11 cellular contexts compared by ENCODE assay signal in genomic region chr6:131013495-131013894, GRCh38. TPM values are rescaled to one million over a fixed set of nuclear protein-coding genes. Genes with fewer than 3 reads are reported as not detected.
DNase-seq lines count a peak whose midpoint lies in the region; ATAC-seq, FAIRE-seq and TF ChIP-seq lines count a peak whose summit lies in the region.
"Had no signal": no experiment of that assay in that cellular context is flagged by ENCODE, and none has a peak within 500 bp of the region (broad histone marks: within the 10 kb centered on the region; RNA-seq: fewer than 3 reads in every experiment).

No MANE protein-coding gene starts in this region.

- FAIRE-seq in kidney (lab: Jason Lieb, UNC) = no peak
- FAIRE-seq: islet of Langerhans had no signal

- H3K4me3 Mint-ChIP-seq in MCF 10A (ENCODE audit: unreplicated experiment) = no peak overlapping the region
- no peak overlapping the region for H3K4me3 Mint-ChIP-seq in T-helper 2 cell treated with Interferon-gamma antibody and Interleukin-4, amounts not matched to agents 5 μg/mL and 100 μg/mL, for 36 hours

- no peak for ATAC-seq in GM21529 (IDR thresholded peaks at IDR 0.05; ENCODE audit: unreplicated experiment)
- ATAC-seq: body of pancreas had no signal

- peak overlapping the region; percentile 10 to 43 for H3K4me3 ChIP-seq in kidney (ENCODE audit: low read length in 2 of 2)
- H3K4me3 ChIP-seq in testis = no peak overlapping the region
- H3K4me3 ChIP-seq: body of pancreas had no signal

- TF ChIP-seq POLR2A in testis (IDR thresholded peaks at IDR 0.05) = no peak

- H3K27me3 Mint-ChIP-seq in MCF 10A (ENCODE audit: insufficient read depth, unreplicated experiment) = no peaks in the 10 kb centered on the region
- H3K27me3 Mint-ChIP-seq in T-helper 2 cell treated with Interferon-gamma antibody and Interleukin-4, amounts not matched to agents 5 μg/mL and 100 μg/mL, for 36 hours (ENCODE audit: low read depth) = no peaks in the 10 kb centered on the region

- intact Hi-C loops in MCF 10A (cut with micrococcal nuclease) (no loop called here), kidney (cut with DNase I) (no loop called here), testis (cut with DNase I; ENCODE audit: low total_unique reads) (no loop called here)

- H3K36me3 Mint-ChIP-seq in MCF 10A (ENCODE audit: insufficient read depth, unreplicated experiment) = no peaks in the 10 kb centered on the region
- H3K36me3 Mint-ChIP-seq in T-helper 2 cell treated with Interferon-gamma antibody and Interleukin-4, amounts not matched to agents 5 μg/mL and 100 μg/mL, for 36 hours (ENCODE audit: low read depth) = no peaks in the 10 kb centered on the region

- no peaks in the 10 kb centered on the region for H3K27me3 ChIP-seq in testis
- H3K27me3 ChIP-seq: body of pancreas had no signal

- peaks cover 0 to 5% of the 10 kb centered on the region in 2 donors for H3K4me1 ChIP-seq in kidney (ENCODE audit: control insufficient read depth in 1 of 2, insufficient read depth in 1 of 2, low read depth in 1 of 2, low read length in 2 of 2)
- peaks cover 31% of the 10 kb centered on the region for H3K4me1 ChIP-seq in testis

- H3K9me3 Mint-ChIP-seq in MCF 10A (ENCODE audit: unreplicated experiment) = peaks cover 5% of the 10 kb centered on the region
- peaks cover 14% of the 10 kb centered on the region for H3K9me3 Mint-ChIP-seq in T-helper 2 cell treated with Interferon-gamma antibody and Interleukin-4, amounts not matched to agents 5 μg/mL and 100 μg/mL, for 36 hours

- no peak for TF ChIP-seq CTCF in MCF 10A (IDR thresholded peaks at IDR 0.05; ENCODE audit: unreplicated experiment)
- no peak for TF ChIP-seq CTCF in kidney (IDR thresholded peaks at IDR 0.05; ENCODE audit: borderline replicate concordance, extremely low read depth, insufficient read depth)
- TF ChIP-seq CTCF in testis (IDR thresholded peaks at IDR 0.05) = no peak

- H3K4me1 Mint-ChIP-seq in MCF 10A (ENCODE audit: insufficient read depth, unreplicated experiment) = peaks cover 10% of the 10 kb centered on the region
- H3K4me1 Mint-ChIP-seq in T-helper 2 cell treated with Interferon-gamma antibody and Interleukin-4, amounts not matched to agents 5 μg/mL and 100 μg/mL, for 36 hours (ENCODE audit: low read depth) = no peaks in the 10 kb centered on the region

- POLR2A ChIA-PET in MCF 10A (lab: Yijun Ruan, JAX) = interaction anchor here (1.2 kb wide), 1 partner anchor 16 kb away, joined by 6 read pairs; no protein-coding TSS in a partner anchor
- POLR2A ChIA-PET in HEK293T (lab: Yijun Ruan, JAX) = no interaction called here

- no peak overlapping the region for H3K9ac ChIP-seq in kidney (ENCODE audit: low read length in 2 of 2)

- CTCF ChIA-PET in MCF 10A (lab: Yijun Ruan, JAX) = interaction anchor here (0.6 to 0.7 kb wide), 3 partner anchors 18 to 890 kb away, joined by 3 read pairs; no protein-coding TSS in a partner anchor
- CTCF ChIA-PET in HEK293T (lab: Yijun Ruan, JAX) = interaction anchor here (0.7 kb wide), 1 partner anchor 14 kb away, joined by 5 read pairs; no protein-coding TSS in a partner anchor

- H3K9me3 ChIP-seq in kidney (ENCODE audit: control insufficient read depth in 1 of 2, low read length in 2 of 2) (no peaks in the 10 kb centered on the region), testis (no peaks in the 10 kb centered on the region)

- H3K36me3 ChIP-seq in kidney (ENCODE audit: control insufficient read depth in 1 of 2, insufficient read depth in 2 of 2, low read length in 2 of 2) (no peaks in the 10 kb centered on the region), testis (ENCODE audit: low read depth, missing control alignments) (no peaks in the 10 kb centered on the region)

- BruUV-seq in MCF 10A (replicated peaks; lab: Mats Ljungman, UMichigan) = no TSS peak

- H3K27ac Mint-ChIP-seq in MCF 10A (ENCODE audit: low read depth, unreplicated experiment) = no peak overlapping the region
- no peak overlapping the region for H3K27ac Mint-ChIP-seq in T-helper 2 cell treated with Interferon-gamma antibody and Interleukin-4, amounts not matched to agents 5 μg/mL and 100 μg/mL, for 36 hours

- DNase-seq in HS-27A (ENCODE audit: low read depth) (peak; percentile 61), MCF 10A (ENCODE audit: unreplicated experiment) (peak; percentile 29), kidney (no peak), testis (peak; percentile 75), HEK293T (ENCODE audit: extremely low spot score) (no peak), NCI-H82 (lab: John Stamatoyannopoulos, UW) (no peak)
- DNase-seq in T-helper 2 cell treated with Interferon-gamma antibody and Interleukin-4, amounts not matched to agents 5 μg/mL and 100 μg/mL, for 36 hours (ENCODE audit: low spot score) = no peak
- DNase-seq: activated CD4-positive, alpha-beta T cell treated with anti-CD3 and anti-CD28 coated beads for 4 hours had no signal

- H3K27ac ChIP-seq in kidney (ENCODE audit: low read depth in 2 of 2, low read length in 2 of 2) (no peak overlapping the region), testis (peak overlapping the region in 1 of 2 donors; percentile 2)

- WGBS in testis, 2 donors = 15 to 32% methylated on average over 2 of the region's 2 CpGs

TF ChIP-seq in HEK293T, 16 proteins besides CTCF, POLR2A, EP300 and RAD21:
- TF ChIP-seq FOXA1 (IDR thresholded peaks at IDR 0.05) (no peak), TARDBP (IDR thresholded peaks at IDR 0.05) (no peak), BHLHE40 (IDR thresholded peaks at IDR 0.05; ENCODE audit: borderline replicate concordance) (no peak), ZNF384 (IDR thresholded peaks at IDR 0.05) (no peak), SP1 (IDR thresholded peaks at IDR 0.05) (no peak), L3MBTL2 (conservative IDR thresholded peaks at IDR 0.05) (no peak), CTBP1 (IDR thresholded peaks at IDR 0.05; ENCODE audit: borderline replicate concordance) (no peak), ARNT (IDR thresholded peaks at IDR 0.05) (no peak), ELF4 (IDR thresholded peaks at IDR 0.05) (no peak), PKNOX1 (IDR thresholded peaks at IDR 0.05) (no peak), HDGF (IDR thresholded peaks at IDR 0.05; ENCODE audit: borderline replicate concordance) (no peak), FOXM1 (IDR thresholded peaks at IDR 0.05; ENCODE audit: borderline replicate concordance) (no peak), SUZ12 (IDR thresholded peaks at IDR 0.05) (no peak), LEF1 (IDR thresholded peaks at IDR 0.05; ENCODE audit: borderline replicate concordance) (no peak), FOXK2 (IDR thresholded peaks at IDR 0.05) (no peak), NFRKB (IDR thresholded peaks at IDR 0.05) (no peak)

RNA-seq across cellular contexts. Expression of gene EPB41L2, which starts 49.5 kb away (rescaled TPM):
- total RNA-seq in MCF 10A (2022) = 22.5 and 33.3 TPM in 2 replicates
- 111 TPM for total RNA-seq in kidney
- polyA plus RNA-seq in kidney (ENCODE audit: insufficient read depth, low read depth, low replicate concordance) = 19.6 TPM
- total RNA-seq in testis = 100 to 1,000 TPM; 139 to 206 TPM
- 131 TPM for polyA plus RNA-seq in testis (ENCODE audit: insufficient read depth, low read depth, low replicate concordance)

Comparison
In these comparisons a context has a peak if more than half of its experiments do, and no peak if none do; other contexts are left out.
1. DNase-seq: peak in HS-27A (single experiment), MCF 10A (single experiment) and testis (single experiment); none in kidney (single experiment), HEK293T (single experiment), NCI-H82 (single experiment) and T-helper 2 cell treated with Interferon-gamma antibody and Interleukin-4, amounts not matched to agents 5 μg/mL and 100 μg/mL, for 36 hours (single experiment).
2. H3K4me3 ChIP-seq: peak in kidney (2 of 2); none in testis (0 of 2).